Comparison of ENCODE assay signal across 8 cellular contexts in the genomic region with DNA sequence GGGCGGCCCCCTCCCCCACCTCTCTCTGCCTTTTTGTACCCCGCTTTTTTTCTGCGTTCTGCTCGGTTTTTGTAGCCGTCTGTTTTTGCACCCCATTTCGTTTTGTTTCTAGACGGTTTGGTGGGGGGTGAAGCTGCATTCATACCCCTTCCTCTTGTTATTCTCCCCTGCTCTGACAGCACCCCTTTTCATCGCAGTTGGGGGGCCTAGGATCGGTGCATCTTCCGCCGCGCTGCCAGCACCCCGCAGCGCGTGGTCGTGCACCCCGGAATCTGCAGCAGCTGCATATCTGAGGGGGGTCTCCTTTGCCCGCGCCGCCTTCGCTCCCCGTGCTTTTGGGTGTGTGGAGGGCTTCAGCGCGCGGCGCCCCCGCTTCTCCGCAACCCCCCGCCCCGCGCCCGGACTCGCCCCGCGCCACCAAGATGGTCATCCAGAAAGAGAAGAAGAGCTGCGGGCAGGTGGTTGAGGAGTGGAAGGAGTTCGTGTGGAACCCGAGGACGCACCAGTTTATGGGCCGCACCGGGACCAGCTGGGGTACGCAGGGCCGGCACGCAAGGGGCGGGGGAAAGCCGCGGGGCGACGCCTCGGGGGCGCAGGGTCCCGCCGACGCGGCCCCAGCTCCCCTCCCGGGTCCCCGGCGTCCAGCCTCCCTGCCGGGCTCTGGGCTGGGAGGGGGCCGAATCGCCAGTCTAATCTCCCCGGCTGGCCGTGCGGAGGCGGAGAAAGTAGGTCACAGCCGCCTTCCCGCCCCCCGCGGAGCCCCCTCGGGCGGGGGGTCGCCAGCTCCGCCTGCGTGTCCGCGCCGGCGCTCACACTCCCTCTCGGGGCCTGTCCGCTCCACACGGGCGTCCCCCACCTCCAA. TPM values are rescaled to one million over a fixed set of nuclear protein-coding genes. Genes with fewer than 3 reads are reported as not detected.
DNase-seq lines count a peak whose midpoint lies in the region; ATAC-seq and TF ChIP-seq lines count a peak whose summit lies in the region.

No MANE protein-coding gene starts in this region.

- H3K9ac ChIP-seq in BLaER1 treated with 17β-estradiol and CSF1 and Interleukin-3, amounts not matched to agents 10 nM and 100 nM = peak overlapping the region in 7 of 11 experiments; percentile 15 to 59 (median 35); a peak in 7 of 22 replicates
- peak overlapping the region; percentile 64 for H3K9ac ChIP-seq in NT2/D1 (ENCODE audit: insufficient read length, low read depth)
- peak overlapping the region; percentile 44 for H3K9ac ChIP-seq in endodermal cell (ENCODE audit: extremely low read depth, low read length, poor library complexity, severe bottlenecking)

- no peaks in the 10 kb centered on the region for H3K9me3 ChIP-seq in BLaER1 treated with 17β-estradiol and CSF1 and Interleukin-3, amounts not matched to agents 10 nM and 100 nM (replicated peaks in 1 of 11)
- no peaks in the 10 kb centered on the region for H3K9me3 ChIP-seq in NT2/D1 (ENCODE audit: insufficient read depth, low read length)
- no peaks in the 10 kb centered on the region for H3K9me3 ChIP-seq in endodermal cell (ENCODE audit: control insufficient read depth, low read length)

- H3K9me3 Mint-ChIP-seq in endodermal cell = no peaks in the 10 kb centered on the region
- no peaks in the 10 kb centered on the region for H3K9me3 Mint-ChIP-seq in nephron progenitor cell

- TF ChIP-seq CTCF in endodermal cell (conservative IDR thresholded peaks at IDR 0.05) (no peak), nephron progenitor cell (IDR thresholded peaks at IDR 0.05) (no peak)

- H3K27ac Mint-ChIP-seq in endodermal cell = no peak overlapping the region
- H3K27ac Mint-ChIP-seq in nephron progenitor cell = no peak overlapping the region

- no peak overlapping the region for H3K27ac ChIP-seq in BLaER1 treated with 17β-estradiol and CSF1 and Interleukin-3, amounts not matched to agents 10 nM and 100 nM
- no peak overlapping the region for H3K27ac ChIP-seq in endodermal cell (ENCODE audit: low read depth, low read length)

- H3K4me3 ChIP-seq in BLaER1 treated with 17β-estradiol and CSF1 and Interleukin-3, amounts not matched to agents 10 nM and 100 nM = peak overlapping the region; percentile 44 to 66 (median 52)
- H3K4me3 ChIP-seq in NT2/D1 (ENCODE audit: insufficient read length, low read depth) = peak overlapping the region; percentile 59
- H3K4me3 ChIP-seq in endodermal cell (ENCODE audit: low read length) = peak overlapping the region; percentile 80

- no peaks in the 10 kb centered on the region for H3K36me3 Mint-ChIP-seq in endodermal cell (ENCODE audit: low read depth)
- peaks cover 29% of the 10 kb centered on the region for H3K36me3 Mint-ChIP-seq in nephron progenitor cell (ENCODE audit: low read depth)

- H3K4me1 ChIP-seq in BLaER1 treated with 17β-estradiol and CSF1 and Interleukin-3, amounts not matched to agents 10 nM and 100 nM = peaks cover 26 to 41% (median 28%) of the 10 kb centered on the region in 10 experiments
- H3K4me1 ChIP-seq in NT2/D1 (ENCODE audit: insufficient read depth, insufficient read length) (peaks cover 9% of the 10 kb centered on the region), endodermal cell (ENCODE audit: control insufficient read depth, insufficient read depth, low read length) (no peaks in the 10 kb centered on the region)

- WGBS in endodermal cell (ENCODE audit: insufficient coverage in 1 of 2, insufficient read length in 1 of 2), 2 experiments = 1% methylated on average over 28 to 75 of the region's 82 CpGs

- H4K20me1 ChIP-seq in BLaER1 treated with 17β-estradiol and CSF1 and Interleukin-3, amounts not matched to agents 10 nM and 100 nM = peaks cover 0 to 20% (median 9%) of the 10 kb centered on the region in 11 experiments; a peak in 11 of 22 replicates

- peaks cover 61 to 74% (median 70%) of the 10 kb centered on the region in 11 experiments for H3K27me3 ChIP-seq in BLaER1 treated with 17β-estradiol and CSF1 and Interleukin-3, amounts not matched to agents 10 nM and 100 nM
- peaks cover 22% of the 10 kb centered on the region for H3K27me3 ChIP-seq in NT2/D1 (ENCODE audit: insufficient read depth, insufficient read length)
- peaks cover 31% of the 10 kb centered on the region for H3K27me3 ChIP-seq in endodermal cell (ENCODE audit: control insufficient read depth, insufficient read depth, low read length, poor library complexity, severe bottlenecking)

- no peak for DNase-seq in NT2/D1 (ENCODE audit: low read depth, low spot score)
- no peak for DNase-seq in endodermal cell
- DNase-seq in nephron progenitor cell = peak; percentile 57
- no peak for DNase-seq in 8988T
- DNase-seq in AML-193 (lab: John Stamatoyannopoulos, UW) = no peak

- ATAC-seq in HG03520 (IDR thresholded peaks at IDR 0.05; ENCODE audit: unreplicated experiment) (no peak), GM19397 (IDR thresholded peaks at IDR 0.05; ENCODE audit: unreplicated experiment) (no peak)

- H3K4me1 Mint-ChIP-seq in endodermal cell (peaks cover 16% of the 10 kb centered on the region), nephron progenitor cell (peaks cover 47% of the 10 kb centered on the region)

- H3K4me2 ChIP-seq in BLaER1 treated with 17β-estradiol and CSF1 and Interleukin-3, amounts not matched to agents 10 nM and 100 nM = peak overlapping the region; percentile 82 to 97 (median 89)

- H3K27me3 Mint-ChIP-seq in endodermal cell (ENCODE audit: insufficient read depth) (peaks cover 50% of the 10 kb centered on the region), nephron progenitor cell (ENCODE audit: low read depth, poor library complexity) (peaks cover 36% of the 10 kb centered on the region)

- H3K4me3 Mint-ChIP-seq in endodermal cell (peak overlapping the region; percentile 61), nephron progenitor cell (peak overlapping the region; percentile 85)

- H3K36me3 ChIP-seq in BLaER1 treated with 17β-estradiol and CSF1 and Interleukin-3, amounts not matched to agents 10 nM and 100 nM = no peaks in the 10 kb centered on the region
- H3K36me3 ChIP-seq in NT2/D1 (ENCODE audit: insufficient read depth, insufficient read length, low read length) = no peaks in the 10 kb centered on the region
- no peaks in the 10 kb centered on the region for H3K36me3 ChIP-seq in endodermal cell (ENCODE audit: control insufficient read depth, insufficient read depth, low read length)

RNA-seq across cellular contexts. Expression of a gene that starts 0.6 kb away (rescaled TPM):
- total RNA-seq in endodermal cell = 1 to 10 TPM; 6.4 to 7.5 TPM
- polyA plus RNA-seq in endodermal cell (2013, experiment 1 of 2) = 38.5 TPM
- 30.5 TPM for polyA plus RNA-seq in endodermal cell (2013, experiment 2 of 2)

RNA-seq across cellular contexts. Expression of a gene that starts 21.4 kb away (rescaled TPM):
- 1 to 10 TPM in 1 of 2 donors, under 1 TPM in 1; 0.77 to 1.9 TPM for total RNA-seq in endodermal cell
- polyA plus RNA-seq in endodermal cell (2013, experiment 1 of 2) = 0.68 TPM
- 1.0 TPM for polyA plus RNA-seq in endodermal cell (2013, experiment 2 of 2)

RNA-seq across cellular contexts. Expression of a gene that starts 23.7 kb away (rescaled TPM):
- total RNA-seq in endodermal cell = 100 to 1,000 TPM in 1 of 2 donors, 10 to 100 TPM in 1; 82.7 to 103 TPM
- 82.9 TPM for polyA plus RNA-seq in endodermal cell (2013, experiment 1 of 2)
- 80.2 TPM for polyA plus RNA-seq in endodermal cell (2013, experiment 2 of 2)

RNA-seq across cellular contexts. Expression of a gene that starts 36.0 kb away (rescaled TPM):
- total RNA-seq in endodermal cell = 100 to 1,000 TPM; 113 to 130 TPM
- polyA plus RNA-seq in endodermal cell (2013, experiment 1 of 2) = 96.7 TPM
- polyA plus RNA-seq in endodermal cell (2013, experiment 2 of 2) = 83.4 TPM

RNA-seq across cellular contexts. Expression of a gene that starts 36.6 kb away (rescaled TPM):
- total RNA-seq in endodermal cell = 10 to 100 TPM; 52.1 to 53.9 TPM
- polyA plus RNA-seq in endodermal cell (2013, experiment 1 of 2) = 43.0 TPM
- polyA plus RNA-seq in endodermal cell (2013, experiment 2 of 2) = 41.9 TPM
